In the genomic region with DNA sequence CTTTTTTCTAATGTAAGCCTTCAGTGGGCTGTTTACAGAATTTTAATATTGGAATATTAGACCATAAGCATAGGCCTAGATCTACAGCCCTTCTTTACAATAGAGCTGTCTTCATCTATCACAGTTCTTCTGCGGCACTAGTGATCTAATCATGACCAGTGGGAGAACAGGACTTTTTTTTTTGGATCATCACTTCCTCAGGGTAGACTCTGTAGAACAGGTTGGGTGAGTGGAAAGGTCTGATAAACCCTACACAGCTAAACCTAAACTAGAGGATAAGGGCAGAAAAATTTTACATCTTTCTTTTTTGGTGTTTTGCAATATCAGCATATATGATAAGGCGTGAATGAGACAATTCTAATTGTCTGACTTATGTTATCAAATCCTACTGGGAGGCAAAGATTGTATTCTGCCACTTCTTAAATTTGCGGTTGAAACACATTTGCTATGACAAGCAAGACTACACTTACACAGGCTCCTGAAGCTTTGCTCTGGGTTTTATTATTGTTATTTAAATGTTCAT, we compare ENCODE assay signal across 16 cellular contexts. TPM values are rescaled to one million over a fixed set of nuclear protein-coding genes. Genes with fewer than 3 reads are reported as not detected.
DNase-seq lines count a peak whose midpoint lies in the region; ATAC-seq and TF ChIP-seq lines count a peak whose summit lies in the region.
"Had no signal": no experiment of that assay in that cellular context is flagged by ENCODE, and none has a peak within 500 bp of the region (broad histone marks: within the 10 kb centered on the region; RNA-seq: fewer than 3 reads in every experiment).

No MANE protein-coding gene starts in this region.

- peak overlapping the region; percentile 74 for H3K27ac Mint-ChIP-seq in activated naive CD8-positive, alpha-beta T cell
- H3K27ac Mint-ChIP-seq in activated naive CD8-positive, alpha-beta T cell treated with anti-CD3 and anti-CD28 coated beads, Interleukin-2, amount 50 U/mL, for 24 hours: no peak overlapping the region
- H3K27ac Mint-ChIP-seq in T-cell: peak overlapping the region; percentile 93 to 96
- H3K27ac Mint-ChIP-seq: activated CD4-positive, alpha-beta T cell treated with anti-CD3 and anti-CD28 coated beads for 36 hours had no signal

- CTCF ChIA-PET in T-cell (lab: Charles Lee): interaction anchor here (0.6 to 3.7 kb wide), 7 partner anchors 10 to 102 kb away, joined by 3 to 14 read pairs (median 8); a partner anchor contains a TSS

- H3K36me3 Mint-ChIP-seq in activated naive CD8-positive, alpha-beta T cell: no peaks in the 10 kb centered on the region
- no peaks in the 10 kb centered on the region for H3K36me3 Mint-ChIP-seq in activated naive CD8-positive, alpha-beta T cell treated with anti-CD3 and anti-CD28 coated beads, Interleukin-2, amount 50 U/mL, for 24 hours (ENCODE audit: low read depth)
- H3K36me3 Mint-ChIP-seq in T-cell: no peaks in the 10 kb centered on the region

- H3K9me3 Mint-ChIP-seq in activated naive CD8-positive, alpha-beta T cell (ENCODE audit: low read depth): no peaks in the 10 kb centered on the region
- H3K9me3 Mint-ChIP-seq in activated naive CD8-positive, alpha-beta T cell treated with anti-CD3 and anti-CD28 coated beads, Interleukin-2, amount 50 U/mL, for 24 hours: no peaks in the 10 kb centered on the region
- H3K9me3 Mint-ChIP-seq in T-cell: no peaks in the 10 kb centered on the region
- H3K9me3 Mint-ChIP-seq: activated T-helper 1 cell treated with anti-CD3 and anti-CD28 coated beads, Interleukin-12 subunit alpha, Interleukin-12 subunit beta, Interleukin-2, Interleukin-4 antibody, amounts not matched to agents 30 ng/mL and 10 ng/mL and 1 ng/mL, durations not matched to agents 14 hours and 24 hours and 36 hours had no signal

- H3K27me3 ChIP-seq in smooth muscle cell (ENCODE audit: low read depth): no peaks in the 10 kb centered on the region
- H3K27me3 ChIP-seq: gastroesophageal sphincter had no signal

- 90% methylated on average over 3 of the region's 3 CpGs for WGBS in smooth muscle cell (ENCODE audit: low lambda C conversion rate)

- H3K4me3 ChIP-seq in epithelial cell of esophagus (ENCODE audit: low read length) (no peak overlapping the region), smooth muscle cell (no peak overlapping the region)
- H3K4me3 ChIP-seq: gastroesophageal sphincter had no signal

- intact Hi-C loops in left cardiac atrium (cut with DNase I): loop anchor here (5.0 to 10.0 kb wide), 2 partner anchors 65 to 203 kb away; a partner anchor contains a TSS

- H3K4me1 ChIP-seq in smooth muscle cell (ENCODE audit: low read depth): peaks cover 23% of the 10 kb centered on the region

- no peak for ATAC-seq in activated naive CD8-positive, alpha-beta T cell treated with anti-CD3 and anti-CD28 coated beads, Interleukin-2, amount 50 U/mL, for 24 hours
- ATAC-seq in T-cell (replicated peaks in 1 of 4) (no peak), HG03432 (IDR thresholded peaks at IDR 0.05; ENCODE audit: unreplicated experiment) (no peak), left cardiac atrium (no peak)
- ATAC-seq: activated CD4-positive, alpha-beta T cell treated with anti-CD3 and anti-CD28 coated beads for 36 hours; gastroesophageal sphincter had no signal

- H3K4me3 Mint-ChIP-seq in activated naive CD8-positive, alpha-beta T cell: peak overlapping the region; percentile 75
- H3K4me3 Mint-ChIP-seq in activated naive CD8-positive, alpha-beta T cell treated with anti-CD3 and anti-CD28 coated beads, Interleukin-2, amount 50 U/mL, for 24 hours: no peak overlapping the region
- peak overlapping the region in 2 of 3 donors; percentile 83 to 86 for H3K4me3 Mint-ChIP-seq in T-cell

- H4K20me1 ChIP-seq in smooth muscle cell (ENCODE audit: low read depth): no peaks in the 10 kb centered on the region

- no peak overlapping the region for H3K9ac ChIP-seq in smooth muscle cell (ENCODE audit: low read depth)
- H3K9ac ChIP-seq: KMS-11 had no signal

- H3K4me2 ChIP-seq in smooth muscle cell: peak overlapping the region; percentile 35
- H3K4me2 ChIP-seq: KMS-11 had no signal

- peak overlapping the region; percentile 71 for H3K27ac ChIP-seq in smooth muscle cell (ENCODE audit: low read depth)
- H3K27ac ChIP-seq: gastroesophageal sphincter, HL-60, KMS-11 had no signal

- no peak for DNase-seq in activated naive CD8-positive, alpha-beta T cell treated with anti-CD3 and anti-CD28 coated beads, Interleukin-2, amount 50 U/mL, for 24 hours
- DNase-seq in T-cell: no peak
- DNase-seq in epithelial cell of esophagus (ENCODE audit: low read depth): peak; percentile 83
- DNase-seq in smooth muscle cell (lab: John Stamatoyannopoulos, UW; ENCODE audit: unreplicated experiment): no peak
- DNase-seq in NCI-H2029 (lab: John Stamatoyannopoulos, UW): no peak
- no peak for DNase-seq in left cardiac atrium
- DNase-seq: activated CD4-positive, alpha-beta T cell treated with anti-CD3 and anti-CD28 coated beads for 36 hours; aorta; COR-L47; SIG-M5 had no signal

- H3K27me3 Mint-ChIP-seq in activated naive CD8-positive, alpha-beta T cell: no peaks in the 10 kb centered on the region
- peaks cover 11% of the 10 kb centered on the region for H3K27me3 Mint-ChIP-seq in activated naive CD8-positive, alpha-beta T cell treated with anti-CD3 and anti-CD28 coated beads, Interleukin-2, amount 50 U/mL, for 24 hours
- H3K27me3 Mint-ChIP-seq in T-cell: peaks cover 0 to 2% of the 10 kb centered on the region in 2 donors

- no peak for TF ChIP-seq CTCF in epithelial cell of esophagus (IDR thresholded peaks at IDR 0.05; ENCODE audit: insufficient read depth, low read depth, low read length, missing control alignments)
- TF ChIP-seq CTCF in smooth muscle cell (IDR thresholded peaks at IDR 0.05; ENCODE audit: borderline replicate concordance, insufficient read depth, poor library complexity, severe bottlenecking): no peak

- H3F3A ChIP-seq in smooth muscle cell (ENCODE audit: low read depth): peaks cover 7% of the 10 kb centered on the region

- POLR2A ChIA-PET in T-cell (lab: Charles Lee): interaction anchor here (0.5 to 0.6 kb wide), 2 partner anchors 100 kb away, joined by 4 to 6 read pairs; no protein-coding TSS in a partner anchor

- H2AFZ ChIP-seq in smooth muscle cell (ENCODE audit: low read depth): no peak overlapping the region

- H3K79me2 ChIP-seq in smooth muscle cell (ENCODE audit: low read depth): no peaks in the 10 kb centered on the region

- no peaks in the 10 kb centered on the region for H3K36me3 ChIP-seq in smooth muscle cell (ENCODE audit: low read depth)

- peaks cover 41% of the 10 kb centered on the region for H3K4me1 Mint-ChIP-seq in activated naive CD8-positive, alpha-beta T cell (ENCODE audit: low read depth)
- H3K4me1 Mint-ChIP-seq in activated naive CD8-positive, alpha-beta T cell treated with anti-CD3 and anti-CD28 coated beads, Interleukin-2, amount 50 U/mL, for 24 hours: peaks cover 39% of the 10 kb centered on the region
- H3K4me1 Mint-ChIP-seq in T-cell: peaks cover 43 to 46% (median 44%) of the 10 kb centered on the region in 3 donors

- no peaks in the 10 kb centered on the region for H3K9me3 ChIP-seq in smooth muscle cell (replicated peaks; ENCODE audit: low read depth)
- H3K9me3 ChIP-seq: gastroesophageal sphincter had no signal

RNA-seq across cellular contexts. Expression of a gene that starts 52.2 kb away (rescaled TPM):
- 10 to 100 TPM; 20.8 to 30.2 (median 27.5) TPM for total RNA-seq in T-cell
- total RNA-seq in smooth muscle cell: 73.7 and 77.6 TPM in 2 replicates
- 26.5 and 38.3 TPM in 2 replicates for polyA plus RNA-seq in smooth muscle cell
- 10 to 100 TPM; 18.3 to 20.6 TPM for total RNA-seq in left cardiac atrium
